In genomic region chr3:71203727-71204488, GRCh38 we compare ENCODE assay signal across 29 cellular contexts.
A peak's percentile ranks its signal among the peaks of the same experiment; 100 is the strongest.
DNase-seq lines count a peak whose midpoint lies in the region; ATAC-seq lines count a peak whose summit lies in the region.
"Had no signal": no experiment of that assay in that cellular context is flagged by ENCODE, and none has a peak within 500 bp of the region (broad histone marks: within the 10 kb centered on the region; RNA-seq: fewer than 3 reads in every experiment).

No MANE protein-coding gene starts in this region.

- H3K27me3 ChIP-seq in stomach smooth muscle (ENCODE audit: control insufficient read depth in 1 of 2, insufficient read depth in 2 of 2, low read length in 2 of 2), result no peaks in the 10 kb centered on the region
- H3K27me3 ChIP-seq: uterus had no signal

- no peaks in the 10 kb centered on the region for H3K9me3 ChIP-seq in stomach smooth muscle (ENCODE audit: control insufficient read depth in 2 of 2, low read length in 2 of 2)
- H3K9me3 ChIP-seq: thoracic aorta, uterus had no signal

- H3K36me3 Mint-ChIP-seq in activated T-cell treated with anti-CD3 and anti-CD28 coated beads, Interleukin-2, amount 50 U/mL, for 72 hours (ENCODE audit: insufficient read depth in 2 of 2), result peaks cover 1 to 4% of the 10 kb centered on the region in 2 donors
- H3K36me3 Mint-ChIP-seq in T-cell, result peaks cover 20% of the 10 kb centered on the region
- H3K36me3 Mint-ChIP-seq in memory B cell, result peaks cover 10% of the 10 kb centered on the region
- no peaks in the 10 kb centered on the region for H3K36me3 Mint-ChIP-seq in activated CD4-positive, alpha-beta memory T cell treated with anti-CD3 and anti-CD28 coated beads for 36 hours
- H3K36me3 Mint-ChIP-seq: WTC11 had no signal

- peaks cover 30% of the 10 kb centered on the region for H3K4me1 ChIP-seq in stomach smooth muscle (ENCODE audit: control insufficient read depth, insufficient read depth, low read length)
- H3K4me1 ChIP-seq: uterus had no signal

- peaks cover 0 to 4% of the 10 kb centered on the region in 2 donors for H3K9me3 Mint-ChIP-seq in activated T-cell treated with anti-CD3 and anti-CD28 coated beads, Interleukin-2, amount 50 U/mL, for 72 hours
- H3K9me3 Mint-ChIP-seq in T-cell (no peaks in the 10 kb centered on the region), memory B cell (no peaks in the 10 kb centered on the region)
- no peaks in the 10 kb centered on the region for H3K9me3 Mint-ChIP-seq in activated CD4-positive, alpha-beta memory T cell treated with anti-CD3 and anti-CD28 coated beads for 36 hours
- H3K9me3 Mint-ChIP-seq: activated CD4-positive, alpha-beta memory T cell treated with anti-CD3 and anti-CD28 coated beads, Interleukin-2, amount 10 ng/mL, durations not matched to agents 7 days and 5 days; nephron progenitor cell; WTC11 had no signal

- intact Hi-C loops in activated CD4-positive, alpha-beta memory T cell treated with anti-CD3 and anti-CD28 coated beads for 36 hours (cut with micrococcal nuclease), result no loop called here

- POLR2A ChIA-PET in T-cell (lab: Charles Lee), result interaction anchor here (0.6 to 1.1 kb wide), 3 partner anchors 14 to 229 kb away, joined by 8 to 17 read pairs (median 10); no protein-coding TSS in a partner anchor
- POLR2A ChIA-PET in activated CD4-positive, alpha-beta memory T cell treated with anti-CD3 and anti-CD28 coated beads for 36 hours (lab: Charles Lee), result no interaction called here

- peak overlapping the region; percentile 36 for H3K27ac Mint-ChIP-seq in activated T-cell treated with anti-CD3 and anti-CD28 coated beads, Interleukin-2, amount 50 U/mL, for 72 hours
- H3K27ac Mint-ChIP-seq in T-cell (peak overlapping the region; percentile 19 to 66), memory B cell (peak overlapping the region; percentile 15)
- no peak overlapping the region for H3K27ac Mint-ChIP-seq in activated CD4-positive, alpha-beta memory T cell treated with anti-CD3 and anti-CD28 coated beads for 36 hours
- H3K27ac Mint-ChIP-seq: activated CD4-positive, alpha-beta memory T cell treated with anti-CD3 and anti-CD28 coated beads, Interleukin-2, amount 10 ng/mL, durations not matched to agents 7 days and 5 days; nephron progenitor cell; WTC11 had no signal

- no peaks in the 10 kb centered on the region for H3K27me3 Mint-ChIP-seq in activated T-cell treated with anti-CD3 and anti-CD28 coated beads, Interleukin-2, amount 50 U/mL, for 72 hours (ENCODE audit: low read depth)
- H3K27me3 Mint-ChIP-seq in T-cell (no peaks in the 10 kb centered on the region), memory B cell (no peaks in the 10 kb centered on the region)
- H3K27me3 Mint-ChIP-seq in activated CD4-positive, alpha-beta memory T cell treated with anti-CD3 and anti-CD28 coated beads for 36 hours, result no peaks in the 10 kb centered on the region
- H3K27me3 Mint-ChIP-seq: activated CD4-positive, alpha-beta memory T cell treated with anti-CD3 and anti-CD28 coated beads, Interleukin-2, amount 10 ng/mL, durations not matched to agents 7 days and 5 days; stimulated activated naive B cell treated with anti-CD40 and anti-IgM and Interleukin-4, amounts not matched to agents 10 μg/mL and 1 μg/mL and 100 μg/mL, for 72 hours had no signal

- H3K4me3 ChIP-seq in stomach smooth muscle (ENCODE audit: low read length in 2 of 2), result no peak overlapping the region
- H3K4me3 ChIP-seq: PC-9, thoracic aorta, uterus had no signal

- ATAC-seq in activated T-cell treated with anti-CD3 and anti-CD28 coated beads, Interleukin-2, amount 50 U/mL, for 72 hours (replicated peaks in 1 of 2), result no peak
- ATAC-seq in T-cell (replicated peaks in 1 of 4), result no peak
- ATAC-seq in memory B cell (ENCODE audit: low read depth), result no peak
- ATAC-seq in HG02970 (IDR thresholded peaks at IDR 0.05; ENCODE audit: low FRiP score, unreplicated experiment), result no peak
- ATAC-seq: sciatic nerve; stimulated activated naive B cell treated with anti-CD40 and anti-IgM and Interleukin-4, amounts not matched to agents 10 μg/mL and 1 μg/mL and 100 μg/mL, for 72 hours; WTC11 had no signal

- CTCF ChIA-PET in T-cell (lab: Charles Lee), result interaction anchor here in 1 of 2 donors (0.7 kb wide), 1 partner anchor 55 kb away, joined by 11 read pairs; no protein-coding TSS in a partner anchor
- CTCF ChIA-PET in activated CD4-positive, alpha-beta memory T cell treated with anti-CD3 and anti-CD28 coated beads for 36 hours (lab: Charles Lee), result interaction anchor here (0.6 to 0.8 kb wide), 2 partner anchors 22 to 416 kb away, joined by 3 read pairs; no protein-coding TSS in a partner anchor

- DNase-seq in activated T-cell treated with anti-CD3 and anti-CD28 coated beads, Interleukin-2, amount 50 U/mL, for 72 hours, result no peak
- DNase-seq in activated T-cell treated with anti-CD3 and anti-CD28 coated beads for 4 hours (no peak), T-cell (no peak), memory B cell (ENCODE audit: low spot score in 2 of 2) (no peak)
- DNase-seq in activated CD4-positive, alpha-beta memory T cell treated with anti-CD3 and anti-CD28 coated beads for 36 hours, result no peak
- DNase-seq in stimulated activated CD4-positive, alpha-beta T cell treated with anti-CD3 and anti-CD28 coated beads, Interleukin-2, amount 100 ng/mL, for 48 hours, result no peak
- DNase-seq: activated CD4-positive, alpha-beta memory T cell treated with anti-CD3 and anti-CD28 coated beads, Interleukin-2, amount 10 ng/mL, durations not matched to agents 7 days and 5 days; activated naive CD4-positive, alpha-beta T cell; anterior cingulate cortex; DMS79 treated with DMSO at 0.1 percent for 48 hours; effector CD4-positive, alpha-beta T cell; glutamatergic neuron; H7; IMR-90; islet precursor cell; NCI-H1105 treated with DMSO at 0.1 percent for 48 hours; NCI-H1930; nephron progenitor cell; PC-9; SHP77; stimulated activated CD4-positive, alpha-beta T cell treated with anti-CD3 and anti-CD28 coated beads, Interleukin-4, amount 100 ng/mL, for 4 hours; stimulated activated naive B cell treated with anti-CD40 and anti-IgM and Interleukin-4, amounts not matched to agents 10 μg/mL and 1 μg/mL and 100 μg/mL, for 72 hours; T1000; uterus had no signal

- no peak overlapping the region for H3K9ac ChIP-seq in stomach smooth muscle (ENCODE audit: low read length in 2 of 2)

- no peaks in the 10 kb centered on the region for H3K36me3 ChIP-seq in stomach smooth muscle (ENCODE audit: control insufficient read depth in 2 of 2, insufficient read depth in 2 of 2, low read length in 2 of 2)
- H3K36me3 ChIP-seq: thoracic aorta, uterus had no signal

- peak overlapping the region; percentile 70 for H3K27ac ChIP-seq in stomach smooth muscle (ENCODE audit: low read length)
- H3K27ac ChIP-seq: PC-9 had no signal

- peak overlapping the region; percentile 3 to 38 for H3K4me3 Mint-ChIP-seq in activated T-cell treated with anti-CD3 and anti-CD28 coated beads, Interleukin-2, amount 50 U/mL, for 72 hours
- H3K4me3 Mint-ChIP-seq in T-cell (peak overlapping the region in 1 of 3 donors; percentile 31), memory B cell (no peak overlapping the region)
- H3K4me3 Mint-ChIP-seq in activated CD4-positive, alpha-beta memory T cell treated with anti-CD3 and anti-CD28 coated beads for 36 hours, result no peak overlapping the region
- H3K4me3 Mint-ChIP-seq: activated CD4-positive, alpha-beta memory T cell treated with anti-CD3 and anti-CD28 coated beads, Interleukin-2, amount 10 ng/mL, durations not matched to agents 7 days and 5 days; stimulated activated naive B cell treated with anti-CD40 and anti-IgM and Interleukin-4, amounts not matched to agents 10 μg/mL and 1 μg/mL and 100 μg/mL, for 72 hours; WTC11 had no signal

- H3K4me1 Mint-ChIP-seq in activated T-cell treated with anti-CD3 and anti-CD28 coated beads, Interleukin-2, amount 50 U/mL, for 72 hours (ENCODE audit: low read depth), result peaks cover 87% of the 10 kb centered on the region
- peaks cover 72 to 80% (median 78%) of the 10 kb centered on the region in 3 donors for H3K4me1 Mint-ChIP-seq in T-cell
- H3K4me1 Mint-ChIP-seq in memory B cell, result peaks cover 31% of the 10 kb centered on the region
- peaks cover 70% of the 10 kb centered on the region for H3K4me1 Mint-ChIP-seq in activated CD4-positive, alpha-beta memory T cell treated with anti-CD3 and anti-CD28 coated beads for 36 hours (ENCODE audit: low read depth)
- H3K4me1 Mint-ChIP-seq: activated CD4-positive, alpha-beta memory T cell treated with anti-CD3 and anti-CD28 coated beads, Interleukin-2, amount 10 ng/mL, durations not matched to agents 7 days and 5 days had no signal

Comparison
In these comparisons a context has a peak if more than half of its experiments do, and no peak if none do; other contexts are left out.
1. H3K4me3 Mint-ChIP-seq: peak in activated T-cell treated with anti-CD3 and anti-CD28 coated beads, Interleukin-2, amount 50 U/mL, for 72 hours (2 of 2); none in memory B cell (single experiment) and activated CD4-positive, alpha-beta memory T cell treated with anti-CD3 and anti-CD28 coated beads for 36 hours (single experiment).